Comparison of ENCODE assay signal across 19 cellular contexts in the genomic region with DNA sequence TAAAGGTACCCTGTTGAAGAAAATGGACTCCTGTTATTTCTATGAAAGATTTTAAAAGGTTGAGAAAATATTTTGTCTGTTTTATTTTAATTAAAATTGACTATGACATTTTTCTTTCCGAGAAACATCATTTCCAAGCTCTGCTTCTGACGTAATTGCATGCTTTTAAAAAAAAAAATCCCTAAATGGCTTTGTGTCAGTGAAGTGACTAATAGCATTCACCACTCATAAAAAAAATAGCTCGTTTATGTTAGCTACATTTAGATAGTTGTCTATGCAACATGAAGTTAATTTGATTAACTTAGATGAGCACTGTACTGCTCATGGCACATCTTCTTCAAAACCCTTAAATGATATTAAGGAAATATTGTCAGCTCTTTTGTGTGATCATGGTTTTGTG.
"Had no signal": no experiment of that assay in that cellular context is flagged by ENCODE, and none has a peak within 500 bp of the region (broad histone marks: within the 10 kb centered on the region; RNA-seq: fewer than 3 reads in every experiment).

No MANE protein-coding gene starts in this region.

- H3K9me3 ChIP-seq: lower lobe of right lung, psoas muscle, spleen, testis, upper lobe of left lung had no signal

- H3K27ac ChIP-seq: brain microvascular endothelial cell, dorsolateral prefrontal cortex, lower lobe of right lung, psoas muscle, spleen, testis, upper lobe of left lung had no signal

- H3K36me3 ChIP-seq: brain microvascular endothelial cell, lower lobe of right lung, spleen, upper lobe of left lung had no signal

- DNase-seq: activated CD4-positive, alpha-beta T cell treated with anti-CD3 and anti-CD28 coated beads, Interleukin-2, amount 10 ng/mL, durations not matched to agents 7 days and 5 days; activated CD8-positive, alpha-beta memory T cell treated with anti-CD3 and anti-CD28 coated beads for 24 hours; activated gamma-delta T cell treated with Interleukin-2 at 50 U/mL for 16 hours; brain microvascular endothelial cell; dorsolateral prefrontal cortex; foreskin melanocyte; head of caudate nucleus; immature natural killer cell; left cardiac atrium; lower lobe of right lung; nephron progenitor cell; occipital lobe; psoas muscle; spleen; stimulated activated naive CD8-positive, alpha-beta T cell treated with anti-CD3 and anti-CD28 coated beads, Interleukin-15, amount 100 ng/mL, for 72 hours; testis; upper lobe of left lung had no signal

- H3K27me3 ChIP-seq: brain microvascular endothelial cell, testis, upper lobe of left lung had no signal

- H3K4me3 ChIP-seq: dorsolateral prefrontal cortex, lower lobe of right lung, psoas muscle, spleen, testis, upper lobe of left lung had no signal

- ATAC-seq: esophagus mucosa; left cardiac atrium; lower lobe of right lung; psoas muscle; sciatic nerve; stimulated activated naive CD8-positive, alpha-beta T cell treated with anti-CD3 and anti-CD28 coated beads, Interleukin-15, amount 100 ng/mL, for 72 hours had no signal

- H3K4me1 ChIP-seq: lower lobe of right lung, psoas muscle, spleen, testis, upper lobe of left lung had no signal
